In the genomic region with DNA sequence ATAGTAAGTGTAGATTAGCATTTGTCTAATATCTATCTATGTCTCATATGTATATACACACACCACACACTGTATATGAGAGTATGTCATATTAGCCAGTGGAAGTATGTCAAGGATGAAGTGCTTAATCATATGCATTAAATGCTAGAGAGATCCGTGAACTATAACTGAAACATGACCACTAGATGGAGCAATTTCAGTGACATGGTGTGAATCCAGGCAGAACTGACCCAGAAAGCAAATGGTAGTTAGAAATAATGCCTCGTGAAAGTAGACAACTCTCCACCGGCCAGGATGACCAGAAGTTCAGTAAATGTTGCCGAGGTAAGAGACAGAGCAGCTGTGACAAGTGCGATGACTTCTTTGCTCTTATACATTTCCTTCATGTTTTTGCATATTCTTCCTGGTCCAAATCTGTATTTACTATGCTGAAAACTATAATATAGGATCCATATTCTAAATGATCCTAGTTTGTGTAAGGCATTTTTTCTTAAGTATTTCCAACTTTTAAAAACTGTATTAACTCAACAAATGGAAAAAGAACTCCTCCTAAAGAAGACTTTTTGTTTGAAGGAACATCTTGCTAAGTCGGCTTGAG, we compare ENCODE assay signal across 1 cellular context.
A peak's percentile ranks its signal among the peaks of the same experiment; 100 is the strongest.
TF ChIP-seq lines count a peak whose summit lies in the region.

No MANE protein-coding gene starts in this region.

TF ChIP-seq in K562, 482 proteins besides CTCF, POLR2A, EP300 and RAD21:
- TF ChIP-seq, protein P1, sequence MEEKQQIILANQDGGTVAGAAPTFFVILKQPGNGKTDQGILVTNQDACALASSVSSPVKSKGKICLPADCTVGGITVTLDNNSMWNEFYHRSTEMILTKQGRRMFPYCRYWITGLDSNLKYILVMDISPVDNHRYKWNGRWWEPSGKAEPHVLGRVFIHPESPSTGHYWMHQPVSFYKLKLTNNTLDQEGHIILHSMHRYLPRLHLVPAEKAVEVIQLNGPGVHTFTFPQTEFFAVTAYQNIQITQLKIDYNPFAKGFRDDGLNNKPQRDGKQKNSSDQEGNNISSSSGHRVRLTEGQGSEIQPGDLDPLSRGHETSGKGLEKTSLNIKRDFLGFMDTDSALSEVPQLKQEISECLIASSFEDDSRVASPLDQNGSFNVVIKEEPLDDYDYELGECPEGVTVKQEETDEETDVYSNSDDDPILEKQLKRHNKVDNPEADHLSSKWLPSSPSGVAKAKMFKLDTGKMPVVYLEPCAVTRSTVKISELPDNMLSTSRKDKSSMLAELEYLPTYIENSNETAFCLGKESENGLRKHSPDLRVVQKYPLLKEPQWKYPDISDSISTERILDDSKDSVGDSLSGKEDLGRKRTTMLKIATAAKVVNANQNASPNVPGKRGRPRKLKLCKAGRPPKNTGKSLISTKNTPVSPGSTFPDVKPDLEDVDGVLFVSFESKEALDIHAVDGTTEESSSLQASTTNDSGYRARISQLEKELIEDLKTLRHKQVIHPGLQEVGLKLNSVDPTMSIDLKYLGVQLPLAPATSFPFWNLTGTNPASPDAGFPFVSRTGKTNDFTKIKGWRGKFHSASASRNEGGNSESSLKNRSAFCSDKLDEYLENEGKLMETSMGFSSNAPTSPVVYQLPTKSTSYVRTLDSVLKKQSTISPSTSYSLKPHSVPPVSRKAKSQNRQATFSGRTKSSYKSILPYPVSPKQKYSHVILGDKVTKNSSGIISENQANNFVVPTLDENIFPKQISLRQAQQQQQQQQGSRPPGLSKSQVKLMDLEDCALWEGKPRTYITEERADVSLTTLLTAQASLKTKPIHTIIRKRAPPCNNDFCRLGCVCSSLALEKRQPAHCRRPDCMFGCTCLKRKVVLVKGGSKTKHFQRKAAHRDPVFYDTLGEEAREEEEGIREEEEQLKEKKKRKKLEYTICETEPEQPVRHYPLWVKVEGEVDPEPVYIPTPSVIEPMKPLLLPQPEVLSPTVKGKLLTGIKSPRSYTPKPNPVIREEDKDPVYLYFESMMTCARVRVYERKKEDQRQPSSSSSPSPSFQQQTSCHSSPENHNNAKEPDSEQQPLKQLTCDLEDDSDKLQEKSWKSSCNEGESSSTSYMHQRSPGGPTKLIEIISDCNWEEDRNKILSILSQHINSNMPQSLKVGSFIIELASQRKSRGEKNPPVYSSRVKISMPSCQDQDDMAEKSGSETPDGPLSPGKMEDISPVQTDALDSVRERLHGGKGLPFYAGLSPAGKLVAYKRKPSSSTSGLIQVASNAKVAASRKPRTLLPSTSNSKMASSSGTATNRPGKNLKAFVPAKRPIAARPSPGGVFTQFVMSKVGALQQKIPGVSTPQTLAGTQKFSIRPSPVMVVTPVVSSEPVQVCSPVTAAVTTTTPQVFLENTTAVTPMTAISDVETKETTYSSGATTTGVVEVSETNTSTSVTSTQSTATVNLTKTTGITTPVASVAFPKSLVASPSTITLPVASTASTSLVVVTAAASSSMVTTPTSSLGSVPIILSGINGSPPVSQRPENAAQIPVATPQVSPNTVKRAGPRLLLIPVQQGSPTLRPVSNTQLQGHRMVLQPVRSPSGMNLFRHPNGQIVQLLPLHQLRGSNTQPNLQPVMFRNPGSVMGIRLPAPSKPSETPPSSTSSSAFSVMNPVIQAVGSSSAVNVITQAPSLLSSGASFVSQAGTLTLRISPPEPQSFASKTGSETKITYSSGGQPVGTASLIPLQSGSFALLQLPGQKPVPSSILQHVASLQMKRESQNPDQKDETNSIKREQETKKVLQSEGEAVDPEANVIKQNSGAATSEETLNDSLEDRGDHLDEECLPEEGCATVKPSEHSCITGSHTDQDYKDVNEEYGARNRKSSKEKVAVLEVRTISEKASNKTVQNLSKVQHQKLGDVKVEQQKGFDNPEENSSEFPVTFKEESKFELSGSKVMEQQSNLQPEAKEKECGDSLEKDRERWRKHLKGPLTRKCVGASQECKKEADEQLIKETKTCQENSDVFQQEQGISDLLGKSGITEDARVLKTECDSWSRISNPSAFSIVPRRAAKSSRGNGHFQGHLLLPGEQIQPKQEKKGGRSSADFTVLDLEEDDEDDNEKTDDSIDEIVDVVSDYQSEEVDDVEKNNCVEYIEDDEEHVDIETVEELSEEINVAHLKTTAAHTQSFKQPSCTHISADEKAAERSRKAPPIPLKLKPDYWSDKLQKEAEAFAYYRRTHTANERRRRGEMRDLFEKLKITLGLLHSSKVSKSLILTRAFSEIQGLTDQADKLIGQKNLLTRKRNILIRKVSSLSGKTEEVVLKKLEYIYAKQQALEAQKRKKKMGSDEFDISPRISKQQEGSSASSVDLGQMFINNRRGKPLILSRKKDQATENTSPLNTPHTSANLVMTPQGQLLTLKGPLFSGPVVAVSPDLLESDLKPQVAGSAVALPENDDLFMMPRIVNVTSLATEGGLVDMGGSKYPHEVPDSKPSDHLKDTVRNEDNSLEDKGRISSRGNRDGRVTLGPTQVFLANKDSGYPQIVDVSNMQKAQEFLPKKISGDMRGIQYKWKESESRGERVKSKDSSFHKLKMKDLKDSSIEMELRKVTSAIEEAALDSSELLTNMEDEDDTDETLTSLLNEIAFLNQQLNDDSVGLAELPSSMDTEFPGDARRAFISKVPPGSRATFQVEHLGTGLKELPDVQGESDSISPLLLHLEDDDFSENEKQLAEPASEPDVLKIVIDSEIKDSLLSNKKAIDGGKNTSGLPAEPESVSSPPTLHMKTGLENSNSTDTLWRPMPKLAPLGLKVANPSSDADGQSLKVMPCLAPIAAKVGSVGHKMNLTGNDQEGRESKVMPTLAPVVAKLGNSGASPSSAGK (IDR thresholded peaks at IDR 0.05): peak; percentile 48; the same call in 1 of the 2 replicates
- TF ChIP-seq L3MBTL2 (IDR thresholded peaks at IDR 0.05) (peak; percentile 27; the same call in 1 of the 2 replicates), ARID3A (IDR thresholded peaks at IDR 0.05; ENCODE audit: borderline replicate concordance, low read depth, low read length) (0 out of 2 replicates have a peak, but pooled peaks have one; percentile 57)
